ENCODE assay signal across 12 cellular contexts in the genomic region with DNA sequence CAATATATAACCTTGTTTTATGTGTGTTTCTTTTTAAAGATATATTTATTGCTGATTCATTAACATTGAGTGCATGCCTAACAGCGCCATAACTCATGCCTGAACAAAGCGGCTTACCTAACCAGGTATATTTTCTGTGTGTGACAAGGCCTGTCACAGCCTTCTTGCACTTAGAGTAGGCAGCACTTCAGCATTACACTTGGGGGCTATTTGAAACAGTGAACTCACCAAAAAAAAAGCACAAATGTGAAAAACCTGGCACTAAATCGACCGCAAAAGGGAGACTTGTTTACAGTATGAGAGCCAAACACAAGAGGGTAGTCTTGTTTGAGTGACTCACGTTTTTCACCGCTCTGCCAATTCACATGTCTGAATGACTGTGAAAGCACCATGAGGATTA.
DNase-seq lines count a peak whose midpoint lies in the region; ATAC-seq and TF ChIP-seq lines count a peak whose summit lies in the region.
"Had no signal": no experiment of that assay in that cellular context is flagged by ENCODE, and none has a peak within 500 bp of the region (broad histone marks: within the 10 kb centered on the region; RNA-seq: fewer than 3 reads in every experiment).

No MANE protein-coding gene starts in this region.

- TF ChIP-seq CTCF in fibroblast of villous mesenchyme (IDR thresholded peaks at IDR 0.05; ENCODE audit: insufficient read depth, low read depth, low read length) (no peak), body of pancreas (IDR thresholded peaks at IDR 0.05) (no peak)

- H3K27me3 ChIP-seq in body of pancreas, result no peaks in the 10 kb centered on the region
- H3K27me3 ChIP-seq: ascending aorta, upper lobe of left lung had no signal

- H3K36me3 Mint-ChIP-seq in activated CD4-positive, alpha-beta T cell treated with anti-CD3 and anti-CD28 coated beads, Interleukin-2, amount 10 ng/mL, durations not matched to agents 24 days and 14 days (ENCODE audit: low read depth), result no peaks in the 10 kb centered on the region
- H3K36me3 Mint-ChIP-seq in activated naive CD4-positive, alpha-beta T cell treated with anti-CD3 and anti-CD28 coated beads, Interleukin-2, amount 10 ng/mL, durations not matched to agents 7 days and 5 days, result no peaks in the 10 kb centered on the region

- H3K4me1 Mint-ChIP-seq in activated CD4-positive, alpha-beta T cell treated with anti-CD3 and anti-CD28 coated beads, Interleukin-2, amount 10 ng/mL, durations not matched to agents 24 days and 14 days, result no peaks in the 10 kb centered on the region
- no peaks in the 10 kb centered on the region for H3K4me1 Mint-ChIP-seq in activated naive CD4-positive, alpha-beta T cell treated with anti-CD3 and anti-CD28 coated beads, Interleukin-2, amount 10 ng/mL, durations not matched to agents 7 days and 5 days

- no peak for DNase-seq in Right ventricle myocardium inferior (ENCODE audit: missing footprints)
- no peak for DNase-seq in cardiac septum (ENCODE audit: low spot score)
- DNase-seq in RPMI7951 (ENCODE audit: low read depth), result peak; percentile 18
- DNase-seq in fibroblast of villous mesenchyme (ENCODE audit: low read depth), result peak; percentile 32
- no peak for DNase-seq in body of pancreas
- DNase-seq in activated CD4-positive, alpha-beta T cell treated with anti-CD3 and anti-CD28 coated beads, Interleukin-2, amount 10 ng/mL, durations not matched to agents 24 days and 14 days, result no peak
- no peak for DNase-seq in activated naive CD4-positive, alpha-beta T cell treated with anti-CD3 and anti-CD28 coated beads, Interleukin-2, amount 10 ng/mL, durations not matched to agents 7 days and 5 days
- no peak for DNase-seq in activated CD4-positive, CD25-positive, alpha-beta regulatory T cell (lab: John Stamatoyannopoulos, UW)
- DNase-seq: GDM1, upper lobe of left lung had no signal

- H3K27ac Mint-ChIP-seq in activated CD4-positive, alpha-beta T cell treated with anti-CD3 and anti-CD28 coated beads, Interleukin-2, amount 10 ng/mL, durations not matched to agents 24 days and 14 days, result no peak overlapping the region
- no peak overlapping the region for H3K27ac Mint-ChIP-seq in activated naive CD4-positive, alpha-beta T cell treated with anti-CD3 and anti-CD28 coated beads, Interleukin-2, amount 10 ng/mL, durations not matched to agents 7 days and 5 days

- peaks cover 1% of the 10 kb centered on the region for H3K27me3 Mint-ChIP-seq in activated CD4-positive, alpha-beta T cell treated with anti-CD3 and anti-CD28 coated beads, Interleukin-2, amount 10 ng/mL, durations not matched to agents 24 days and 14 days
- no peaks in the 10 kb centered on the region for H3K27me3 Mint-ChIP-seq in activated naive CD4-positive, alpha-beta T cell treated with anti-CD3 and anti-CD28 coated beads, Interleukin-2, amount 10 ng/mL, durations not matched to agents 7 days and 5 days

- H3K27ac ChIP-seq in body of pancreas, result no peak overlapping the region
- H3K27ac ChIP-seq: ascending aorta, KMS-11, upper lobe of left lung had no signal

- H3K4me3 Mint-ChIP-seq in activated CD4-positive, alpha-beta T cell treated with anti-CD3 and anti-CD28 coated beads, Interleukin-2, amount 10 ng/mL, durations not matched to agents 24 days and 14 days, result no peak overlapping the region
- H3K4me3 Mint-ChIP-seq in activated naive CD4-positive, alpha-beta T cell treated with anti-CD3 and anti-CD28 coated beads, Interleukin-2, amount 10 ng/mL, durations not matched to agents 7 days and 5 days, result no peak overlapping the region

- no peaks in the 10 kb centered on the region for H3K9me3 Mint-ChIP-seq in activated CD4-positive, alpha-beta T cell treated with anti-CD3 and anti-CD28 coated beads, Interleukin-2, amount 10 ng/mL, durations not matched to agents 24 days and 14 days
- no peaks in the 10 kb centered on the region for H3K9me3 Mint-ChIP-seq in activated naive CD4-positive, alpha-beta T cell treated with anti-CD3 and anti-CD28 coated beads, Interleukin-2, amount 10 ng/mL, durations not matched to agents 7 days and 5 days

- CTCF ChIA-PET in activated naive CD4-positive, alpha-beta T cell treated with anti-CD3 and anti-CD28 coated beads, Interleukin-2, amount 10 ng/mL, durations not matched to agents 7 days and 5 days (lab: Charles Lee), result no interaction called here

- ATAC-seq in Right ventricle myocardium inferior (peak; percentile 26), body of pancreas (no peak)

- H3K4me1 ChIP-seq in body of pancreas, result peaks cover 19% of the 10 kb centered on the region

- TF ChIP-seq POLR2A in body of pancreas (IDR thresholded peaks at IDR 0.05), result no peak

- intact Hi-C loops in Right ventricle myocardium inferior (cut with DNase I) (loop anchor here (10.0 kb wide), 1 partner anchor 112 kb away; a partner anchor contains a TSS), cardiac septum (cut with DNase I) (loop anchor here (5.0 to 10.0 kb wide), 2 partner anchors 112 to 151 kb away; a partner anchor contains a TSS), body of pancreas (cut with DNase I) (no loop called here)
- intact Hi-C loops in activated CD4-positive, alpha-beta T cell treated with anti-CD3 and anti-CD28 coated beads, Interleukin-2, amount 10 ng/mL, durations not matched to agents 24 days and 14 days (cut with micrococcal nuclease), result no loop called here

- H3K4me3 ChIP-seq in fibroblast of villous mesenchyme (ENCODE audit: low read depth, low read length) (no peak overlapping the region), body of pancreas (no peak overlapping the region)
- H3K4me3 ChIP-seq: ascending aorta, upper lobe of left lung had no signal

- WGBS in body of pancreas, 2 donors, result 79 to 88% methylated on average over 6 of the region's 6 CpGs

- H3K9me3 ChIP-seq in body of pancreas, result no peaks in the 10 kb centered on the region
- H3K9me3 ChIP-seq: ascending aorta, upper lobe of left lung had no signal

- no peaks in the 10 kb centered on the region for H3K36me3 ChIP-seq in body of pancreas (replicated peaks in 1 of 2; ENCODE audit: insufficient read depth in 1 of 2, low read depth in 2 of 2)
- H3K36me3 ChIP-seq: ascending aorta, upper lobe of left lung had no signal

Comparison
In these comparisons a context has a peak if more than half of its experiments do, and no peak if none do; other contexts are left out.
1. DNase-seq: peak in RPMI7951 (single experiment) and fibroblast of villous mesenchyme (single experiment); none in Right ventricle myocardium inferior (single experiment), cardiac septum (single experiment), body of pancreas (0 of 4), activated CD4-positive, alpha-beta T cell treated with anti-CD3 and anti-CD28 coated beads, Interleukin-2, amount 10 ng/mL, durations not matched to agents 24 days and 14 days (single experiment), activated naive CD4-positive, alpha-beta T cell treated with anti-CD3 and anti-CD28 coated beads, Interleukin-2, amount 10 ng/mL, durations not matched to agents 7 days and 5 days (single experiment) and activated CD4-positive, CD25-positive, alpha-beta regulatory T cell (0 of 4).
2. intact Hi-C loops: an anchor here in Right ventricle myocardium inferior (10.0 kb wide) and cardiac septum (5.0 to 10.0 kb wide); none called in body of pancreas and activated CD4-positive, alpha-beta T cell treated with anti-CD3 and anti-CD28 coated beads, Interleukin-2, amount 10 ng/mL, durations not matched to agents 24 days and 14 days.